In genomic region chr5:68046445-68046844, GRCh38 we compare ENCODE assay signal across 13 cellular contexts.
DNase-seq lines count a peak whose midpoint lies in the region; ATAC-seq and TF ChIP-seq lines count a peak whose summit lies in the region.
"Had no signal": no experiment of that assay in that cellular context is flagged by ENCODE, and none has a peak within 500 bp of the region (broad histone marks: within the 10 kb centered on the region; RNA-seq: fewer than 3 reads in every experiment).

No MANE protein-coding gene starts in this region.

- H3K9me3 ChIP-seq in thoracic aorta, result no peaks in the 10 kb centered on the region
- H3K9me3 ChIP-seq in esophagus squamous epithelium, result peaks cover 0 to 14% (median 0%) of the 10 kb centered on the region in 3 donors

- TF ChIP-seq CTCF in foreskin fibroblast (IDR thresholded peaks at IDR 0.05; ENCODE audit: low read depth, low read length) (no peak), thoracic aorta (IDR thresholded peaks at IDR 0.05) (no peak), esophagus squamous epithelium (IDR thresholded peaks at IDR 0.05) (no peak)

- DNase-seq in HK-2 (ENCODE audit: unreplicated experiment) (peak; percentile 47), SKM-1 treated with dmso at 0.1 percent for 144 hours (lab: John Stamatoyannopoulos, UW; ENCODE audit: unreplicated experiment) (peak; percentile 29), foreskin fibroblast (peak; percentile 98), thoracic aorta (ENCODE audit: low spot score) (no peak), GM19240 (ENCODE audit: insufficient read length, low spot score) (no peak), esophagus squamous epithelium (lab: John Stamatoyannopoulos, UW) (no peak), 8988T (no peak)
- DNase-seq: activated CD4-positive, alpha-beta T cell treated with anti-CD3 and anti-CD28 coated beads for 1 hour; amygdala; NCI-H82; right cardiac atrium had no signal

- H3K27ac ChIP-seq in thoracic aorta (no peak overlapping the region), esophagus squamous epithelium (no peak overlapping the region)

- no peak overlapping the region for H3K4me3 ChIP-seq in foreskin fibroblast (ENCODE audit: low read depth in 1 of 2, low read length in 2 of 2)
- no peak overlapping the region for H3K4me3 ChIP-seq in thoracic aorta
- no peak overlapping the region for H3K4me3 ChIP-seq in esophagus squamous epithelium

- ATAC-seq in thoracic aorta (ENCODE audit: insufficient number of reproducible peaks, low FRiP score, low read depth), result peak; percentile 94
- no peak for ATAC-seq in HG03175 (IDR thresholded peaks at IDR 0.05; ENCODE audit: unreplicated experiment)
- ATAC-seq: right cardiac atrium; stimulated activated effector memory CD8-positive, alpha-beta T cell treated with anti-CD3 and anti-CD28 coated beads, Interleukin-12 subunit alpha, Interleukin-12 subunit beta, amount 100 ng/mL, for 72 hours had no signal

- H3K36me3 ChIP-seq in thoracic aorta (no peaks in the 10 kb centered on the region), esophagus squamous epithelium (no peaks in the 10 kb centered on the region)

- H3K4me1 ChIP-seq in thoracic aorta (ENCODE audit: control insufficient read depth in 1 of 2, low read depth in 2 of 2) (no peaks in the 10 kb centered on the region), esophagus squamous epithelium (no peaks in the 10 kb centered on the region)

- WGBS in esophagus squamous epithelium, 2 donors, result 32 to 33% methylated on average over 5 of the region's 5 CpGs

- no peak for TF ChIP-seq POLR2A in esophagus squamous epithelium (IDR thresholded peaks at IDR 0.05)

- no peaks in the 10 kb centered on the region for H3K27me3 ChIP-seq in thoracic aorta (replicated peaks; ENCODE audit: insufficient read depth)
- H3K27me3 ChIP-seq in esophagus squamous epithelium, result no peaks in the 10 kb centered on the region

- intact Hi-C loops in esophagus squamous epithelium (cut with DNase I), result no loop called here

Comparison
In these comparisons a context has a peak if more than half of its experiments do, and no peak if none do; other contexts are left out.
1. DNase-seq: peak in HK-2 (single experiment), SKM-1 treated with dmso at 0.1 percent for 144 hours (single experiment) and foreskin fibroblast (2 of 2); none in thoracic aorta (single experiment), GM19240 (single experiment), esophagus squamous epithelium (single experiment) and 8988T (single experiment).